ENCODE assay signal across 31 cellular contexts in genomic region chr16:26860506-26860905, GRCh38.
"Had no signal": no experiment of that assay in that cellular context is flagged by ENCODE, and none has a peak within 500 bp of the region (broad histone marks: within the 10 kb centered on the region; RNA-seq: fewer than 3 reads in every experiment).

No MANE protein-coding gene starts in this region.

- DNase-seq: Karpas-422, Kasumi-1, MG63, MM.1S, MV-4-11, NCI-H1092, NCI-H1092 treated with DMSO at 0.1 percent for 48 hours, NCI-H1105, NCI-H1105 treated with DMSO at 0.1 percent for 48 hours, NCI-H1417, NCI-H1417 treated with DMSO at 0.1 percent for 48 hours, NCI-H1436, NCI-H1436 treated with DMSO at 0.1 percent for 48 hours, NCI-H146, NCI-H1694, NCI-H1694 treated with DMSO at 0.1 percent for 48 hours, NCI-H187, NCI-H187 treated with DMSO at 0.1 percent for 48 hours, NCI-H1930, NCI-H2029 treated with DMSO at 0.1 percent for 48 hours, NCI-H2081, NCI-H2081 treated with DMSO at 0.1 percent for 48 hours, NCI-H2107, NCI-H2171, NCI-H2171 treated with DMSO at 0.1 percent for 48 hours, NCI-H2227 treated with DMSO at 0.1 percent for 48 hours, NCI-H226, NCI-H345, NCI-H446, NCI-H446 treated with DMSO at 0.1 percent for 48 hours had no signal

- H3K36me3 ChIP-seq: MG63 had no signal

- H3K4me3 ChIP-seq: MG63 had no signal

- H3K27me3 ChIP-seq: MG63 had no signal

- H3K27ac ChIP-seq: KMS-11 had no signal
